In the genomic region with DNA sequence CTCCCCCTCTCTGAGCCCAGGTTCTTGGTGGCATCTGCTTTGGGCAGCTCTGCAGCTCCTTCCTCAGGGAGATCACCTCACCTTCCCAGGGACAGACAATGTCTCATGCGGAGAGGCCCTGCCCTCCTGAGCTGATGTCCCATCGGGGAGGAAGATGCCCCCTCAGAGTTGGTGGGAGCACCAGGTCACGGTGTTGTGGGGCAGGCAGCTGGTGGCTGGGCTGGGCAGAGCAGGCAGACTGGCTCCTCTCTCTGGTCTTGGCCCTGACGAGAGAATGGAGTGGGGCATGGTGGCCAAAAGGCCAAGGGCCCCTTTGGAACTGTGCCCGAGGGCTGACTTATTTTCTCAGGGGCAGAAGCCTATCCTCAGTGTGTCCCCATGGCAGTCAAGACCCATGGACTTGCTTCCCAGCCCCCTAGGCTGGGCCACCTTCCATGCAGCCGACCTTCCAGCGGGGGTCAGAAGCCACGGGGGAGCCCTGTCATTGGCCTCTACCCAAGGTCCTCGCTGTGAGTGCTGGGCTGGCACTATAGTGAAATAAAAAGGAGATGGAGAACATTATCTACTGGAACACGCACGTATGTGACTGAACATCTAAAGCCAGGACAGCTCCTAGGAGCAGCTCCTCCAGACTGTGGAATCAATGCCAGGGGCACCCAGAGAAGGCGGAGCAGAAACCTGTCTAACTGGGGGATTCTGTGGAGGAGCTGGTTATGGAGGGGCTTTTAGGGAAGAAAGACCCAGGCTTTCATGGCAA, we compare ENCODE assay signal across 18 cellular contexts. TPM values are rescaled to one million over a fixed set of nuclear protein-coding genes. Genes with fewer than 3 reads are reported as not detected.
DNase-seq lines count a peak whose midpoint lies in the region; ATAC-seq and TF ChIP-seq lines count a peak whose summit lies in the region.
"Had no signal": no experiment of that assay in that cellular context is flagged by ENCODE, and none has a peak within 500 bp of the region (broad histone marks: within the 10 kb centered on the region; RNA-seq: fewer than 3 reads in every experiment).

No MANE protein-coding gene starts in this region.

- peaks cover 4% of the 10 kb centered on the region for H3K36me3 Mint-ChIP-seq in activated CD4-positive, alpha-beta T cell treated with anti-CD3 and anti-CD28 coated beads, Interleukin-2, amount 10 ng/mL, durations not matched to agents 24 days and 14 days (ENCODE audit: low read depth)
- H3K36me3 Mint-ChIP-seq in CD8-positive, alpha-beta memory T cell: peaks cover 0 to 28% (median 4%) of the 10 kb centered on the region in 3 donors
- H3K36me3 Mint-ChIP-seq in naive thymus-derived CD4-positive, alpha-beta T cell: peaks cover 0 to 14% (median 8%) of the 10 kb centered on the region in 5 donors

- no peak for DNase-seq in activated CD4-positive, alpha-beta T cell treated with anti-CD3 and anti-CD28 coated beads, Interleukin-2, amount 10 ng/mL, durations not matched to agents 24 days and 14 days
- no peak for DNase-seq in activated CD4-positive, alpha-beta T cell treated with anti-CD3 and anti-CD28 coated beads, Interleukin-2, amount 50 U/mL, for 4 hours
- DNase-seq in CD8-positive, alpha-beta memory T cell: no peak
- peak; percentile 53 to 78 (median 69) for DNase-seq in adrenal gland
- no peak for DNase-seq in naive thymus-derived CD4-positive, alpha-beta T cell
- DNase-seq in iPS-NIHi11 (ENCODE audit: low spot score): no peak
- DNase-seq: DND-41; Karpas-422; left colon; NCI-H1105 treated with DMSO at 0.1 percent for 48 hours; PC-3; spleen; stimulated activated naive CD4-positive, alpha-beta T cell treated with Interleukin-2 at 50 U/mL for 16 hours had no signal

- no peak for ATAC-seq in naive thymus-derived CD4-positive, alpha-beta T cell
- ATAC-seq in GM18517 (IDR thresholded peaks at IDR 0.05; ENCODE audit: unreplicated experiment) (no peak), GM21526 (IDR thresholded peaks at IDR 0.05; ENCODE audit: low FRiP score, unreplicated experiment) (no peak)
- ATAC-seq: left colon, PC-3, SK-N-SH treated with all-trans-retinoic acid at 6 μM for 48 hours had no signal

- peak overlapping the region; percentile 62 for H3K4me3 Mint-ChIP-seq in activated CD4-positive, alpha-beta T cell treated with anti-CD3 and anti-CD28 coated beads, Interleukin-2, amount 10 ng/mL, durations not matched to agents 24 days and 14 days
- H3K4me3 Mint-ChIP-seq in CD8-positive, alpha-beta memory T cell: peak overlapping the region; percentile 23 to 72 (median 50)
- H3K4me3 Mint-ChIP-seq in naive thymus-derived CD4-positive, alpha-beta T cell: peak overlapping the region in 8 of 10 donors; percentile 6 to 76 (median 49)
- H3K4me3 Mint-ChIP-seq: CD14-positive monocyte had no signal

- no peak overlapping the region for H3K27ac ChIP-seq in CD8-positive, alpha-beta memory T cell (ENCODE audit: low read depth, low read length)
- peak overlapping the region in 4 of 5 donors; percentile 9 to 82 (median 59) for H3K27ac ChIP-seq in adrenal gland
- H3K27ac ChIP-seq in naive thymus-derived CD4-positive, alpha-beta T cell (ENCODE audit: low read depth, low read length): no peak overlapping the region
- H3K27ac ChIP-seq: spleen had no signal

- no peak for TF ChIP-seq CTCF in adrenal gland (IDR thresholded peaks at IDR 0.05)

- H3K27me3 ChIP-seq in CD8-positive, alpha-beta memory T cell (ENCODE audit: insufficient read depth, low read length, poor library complexity, severe bottlenecking): no peaks in the 10 kb centered on the region
- H3K27me3 ChIP-seq in adrenal gland: no peaks in the 10 kb centered on the region
- no peaks in the 10 kb centered on the region for H3K27me3 ChIP-seq in naive thymus-derived CD4-positive, alpha-beta T cell (ENCODE audit: control insufficient read depth in 2 of 2, insufficient read depth in 2 of 2, low read length in 2 of 2)

- H3K27me3 Mint-ChIP-seq in activated CD4-positive, alpha-beta T cell treated with anti-CD3 and anti-CD28 coated beads, Interleukin-2, amount 10 ng/mL, durations not matched to agents 24 days and 14 days: peaks cover 15% of the 10 kb centered on the region
- no peaks in the 10 kb centered on the region for H3K27me3 Mint-ChIP-seq in CD8-positive, alpha-beta memory T cell
- H3K27me3 Mint-ChIP-seq in naive thymus-derived CD4-positive, alpha-beta T cell: peaks cover 0 to 24% (median 5%) of the 10 kb centered on the region in 5 donors

- no peaks in the 10 kb centered on the region for H3K9me3 Mint-ChIP-seq in activated CD4-positive, alpha-beta T cell treated with anti-CD3 and anti-CD28 coated beads, Interleukin-2, amount 10 ng/mL, durations not matched to agents 24 days and 14 days
- H3K9me3 Mint-ChIP-seq in CD8-positive, alpha-beta memory T cell: no peaks in the 10 kb centered on the region
- H3K9me3 Mint-ChIP-seq in naive thymus-derived CD4-positive, alpha-beta T cell: peaks cover 0 to 1% (median 0%) of the 10 kb centered on the region in 11 donors

- H3K9me3 ChIP-seq in CD8-positive, alpha-beta memory T cell (ENCODE audit: low read length): no peaks in the 10 kb centered on the region
- H3K9me3 ChIP-seq in adrenal gland (replicated peaks in 1 of 3): no peaks in the 10 kb centered on the region
- no peaks in the 10 kb centered on the region for H3K9me3 ChIP-seq in naive thymus-derived CD4-positive, alpha-beta T cell (ENCODE audit: control insufficient read depth in 2 of 3, low read length in 3 of 3)
- H3K9me3 ChIP-seq: spleen had no signal

- H3K4me1 ChIP-seq in CD8-positive, alpha-beta memory T cell (ENCODE audit: insufficient read depth, low read length): peaks cover 7% of the 10 kb centered on the region
- peaks cover 13 to 19% of the 10 kb centered on the region in 2 donors for H3K4me1 ChIP-seq in adrenal gland (replicated peaks in 1 of 2)
- H3K4me1 ChIP-seq in naive thymus-derived CD4-positive, alpha-beta T cell (ENCODE audit: control insufficient read depth in 2 of 2, insufficient read depth in 2 of 2, low read length in 2 of 2): peaks cover 0 to 9% of the 10 kb centered on the region in 2 donors

- CTCF ChIA-PET in CD8-positive, alpha-beta memory T cell (lab: Charles Lee): interaction anchor here (0.6 to 1.5 kb wide), 4 partner anchors 11 to 182 kb away, joined by 3 read pairs; no protein-coding TSS in a partner anchor
- CTCF ChIA-PET in naive thymus-derived CD4-positive, alpha-beta T cell (lab: Charles Lee): interaction anchor here (0.6 to 1.4 kb wide), 4 partner anchors 10 to 140 kb away, joined by 3 read pairs; no protein-coding TSS in a partner anchor

- H3K4me1 Mint-ChIP-seq in activated CD4-positive, alpha-beta T cell treated with anti-CD3 and anti-CD28 coated beads, Interleukin-2, amount 10 ng/mL, durations not matched to agents 24 days and 14 days: peaks cover 9% of the 10 kb centered on the region
- peaks cover 24 to 57% (median 35%) of the 10 kb centered on the region in 3 donors for H3K4me1 Mint-ChIP-seq in CD8-positive, alpha-beta memory T cell
- H3K4me1 Mint-ChIP-seq in naive thymus-derived CD4-positive, alpha-beta T cell: peaks cover 9 to 31% (median 18%) of the 10 kb centered on the region in 7 donors

- POLR2A ChIA-PET in CD8-positive, alpha-beta memory T cell (lab: Charles Lee): interaction anchor here (1.0 to 1.8 kb wide), 3 partner anchors 8 to 40 kb away, joined by 3 to 8 read pairs (median 4); no protein-coding TSS in a partner anchor
- POLR2A ChIA-PET in naive thymus-derived CD4-positive, alpha-beta T cell (lab: Charles Lee): interaction anchor here (0.6 to 1.8 kb wide), 8 partner anchors 10 to 61 kb away, joined by 3 to 7 read pairs (median 4); no protein-coding TSS in a partner anchor

- 50 to 59% (median 52%) methylated on average over 10 to 12 of the region's 12 CpGs for WGBS in adrenal gland, 4 donors

- H3K4me3 ChIP-seq in CD8-positive, alpha-beta memory T cell (ENCODE audit: low read length): no peak overlapping the region
- H3K4me3 ChIP-seq in adrenal gland: no peak overlapping the region
- no peak overlapping the region for H3K4me3 ChIP-seq in naive thymus-derived CD4-positive, alpha-beta T cell (ENCODE audit: low read length)
- H3K4me3 ChIP-seq: spleen had no signal

- intact Hi-C loops in activated CD4-positive, alpha-beta T cell treated with anti-CD3 and anti-CD28 coated beads, Interleukin-2, amount 10 ng/mL, durations not matched to agents 24 days and 14 days (cut with micrococcal nuclease): no loop called here
- intact Hi-C loops in adrenal gland (cut with DNase I): no loop called here
- intact Hi-C loops in naive thymus-derived CD4-positive, alpha-beta T cell (cut with micrococcal nuclease): no loop called here

- no peaks in the 10 kb centered on the region for H3K36me3 ChIP-seq in CD8-positive, alpha-beta memory T cell (ENCODE audit: insufficient read depth, low read length)
- no peaks in the 10 kb centered on the region for H3K36me3 ChIP-seq in adrenal gland (replicated peaks in 1 of 2)
- no peaks in the 10 kb centered on the region for H3K36me3 ChIP-seq in naive thymus-derived CD4-positive, alpha-beta T cell (ENCODE audit: control insufficient read depth in 2 of 3, insufficient read depth in 3 of 3, low read length in 3 of 3)

- peak overlapping the region; percentile 60 for H3K27ac Mint-ChIP-seq in activated CD4-positive, alpha-beta T cell treated with anti-CD3 and anti-CD28 coated beads, Interleukin-2, amount 10 ng/mL, durations not matched to agents 24 days and 14 days
- peak overlapping the region in 4 of 8 donors; percentile 21 to 97 (median 55) for H3K27ac Mint-ChIP-seq in CD8-positive, alpha-beta memory T cell
- peak overlapping the region in 3 of 9 donors; percentile 6 to 32 (median 9) for H3K27ac Mint-ChIP-seq in naive thymus-derived CD4-positive, alpha-beta T cell
- H3K27ac Mint-ChIP-seq: progenitor cell of endocrine pancreas had no signal

- TF ChIP-seq POLR2A in adrenal gland (IDR thresholded peaks at IDR 0.05): no peak

RNA-seq across cellular contexts. Expression of gene PPP2R5C, which starts 21.9 kb away (rescaled TPM):
- total RNA-seq in activated CD4-positive, alpha-beta T cell treated with anti-CD3 and anti-CD28 coated beads, Interleukin-2, amount 10 ng/mL, durations not matched to agents 24 days and 14 days: 160 and 181 TPM in 2 replicates
- total RNA-seq in CD8-positive, alpha-beta memory T cell: 100 to 1,000 TPM; 278 to 307 TPM
- 342 TPM for polyA plus RNA-seq in CD8-positive, alpha-beta memory T cell
- 100 to 1,000 TPM in 6 of 8 donors, 10 to 100 TPM in 2; 66.5 to 216 (median 153) TPM for total RNA-seq in adrenal gland
- 100 to 1,000 TPM; 105 to 143 (median 128) TPM for polyA plus RNA-seq in adrenal gland
- total RNA-seq in naive thymus-derived CD4-positive, alpha-beta T cell: 100 to 1,000 TPM; 266 to 449 (median 405) TPM
- 100 to 1,000 TPM; 155 to 181 TPM for polyA plus RNA-seq in naive thymus-derived CD4-positive, alpha-beta T cell

Comparison
In these comparisons a context has a peak if more than half of its experiments do, and no peak if none do; other contexts are left out.
1. DNase-seq: peak in adrenal gland (7 of 7); none in activated CD4-positive, alpha-beta T cell treated with anti-CD3 and anti-CD28 coated beads, Interleukin-2, amount 10 ng/mL, durations not matched to agents 24 days and 14 days (single experiment), activated CD4-positive, alpha-beta T cell treated with anti-CD3 and anti-CD28 coated beads, Interleukin-2, amount 50 U/mL, for 4 hours (0 of 2), CD8-positive, alpha-beta memory T cell (0 of 5), naive thymus-derived CD4-positive, alpha-beta T cell (0 of 9) and iPS-NIHi11 (single experiment).
2. H3K27ac ChIP-seq: peak in adrenal gland (4 of 5); none in CD8-positive, alpha-beta memory T cell (single experiment) and naive thymus-derived CD4-positive, alpha-beta T cell (single experiment).
3. Peak in every context shown above with its lines, with median percentiles within 50 percentile points of each other: H3K4me3 Mint-ChIP-seq.